12 cellular contexts compared by ENCODE assay signal in genomic region chr2:101998556-101999121, GRCh38. TPM values are rescaled to one million over a fixed set of nuclear protein-coding genes. Genes with fewer than 3 reads are reported as not detected.
DNase-seq lines count a peak whose midpoint lies in the region; ATAC-seq and TF ChIP-seq lines count a peak whose summit lies in the region.
"Had no signal": no experiment of that assay in that cellular context is flagged by ENCODE, and none has a peak within 500 bp of the region (broad histone marks: within the 10 kb centered on the region; RNA-seq: fewer than 3 reads in every experiment).

No MANE protein-coding gene starts in this region.

- H3K36me3 ChIP-seq in OCI-LY3 (replicated peaks; ENCODE audit: low read depth, low read length) (no peaks in the 10 kb centered on the region), endodermal cell (ENCODE audit: control insufficient read depth, insufficient read depth, low read length) (no peaks in the 10 kb centered on the region)
- H3K36me3 ChIP-seq: BE2C had no signal

- H3K9ac ChIP-seq in OCI-LY3 (ENCODE audit: low read length), result peak overlapping the region; percentile 45
- H3K9ac ChIP-seq in endodermal cell (ENCODE audit: extremely low read depth, low read length, poor library complexity, severe bottlenecking), result no peak overlapping the region

- intact Hi-C loops in dorsolateral prefrontal cortex (cut with DNase I), result no loop called here

- no peaks in the 10 kb centered on the region for H3K9me3 Mint-ChIP-seq in endodermal cell
- H3K9me3 Mint-ChIP-seq in T-cell, result no peaks in the 10 kb centered on the region
- H3K9me3 Mint-ChIP-seq: neural crest cell had no signal

- no peak overlapping the region for H3K27ac Mint-ChIP-seq in endodermal cell
- no peak overlapping the region for H3K27ac Mint-ChIP-seq in T-cell

- H4K20me1 ChIP-seq in OCI-LY3 (ENCODE audit: insufficient read depth, low read length), result no peaks in the 10 kb centered on the region

- H3K36me3 Mint-ChIP-seq in endodermal cell (ENCODE audit: low read depth) (no peaks in the 10 kb centered on the region), T-cell (no peaks in the 10 kb centered on the region)

- 0 out of 2 replicates have a peak overlapping the region, but pooled peaks have one; percentile 32 for H2AFZ ChIP-seq in OCI-LY3 (ENCODE audit: low read depth, low read length)

- H3K4me3 ChIP-seq in OCI-LY3 (ENCODE audit: low read length) (peak overlapping the region; percentile 54), endodermal cell (ENCODE audit: low read length) (no peak overlapping the region), dorsolateral prefrontal cortex (no peak overlapping the region)

- TF ChIP-seq CTCF in OCI-LY3 (IDR thresholded peaks at IDR 0.05; ENCODE audit: low read depth, low read length), result peak; percentile 49
- TF ChIP-seq CTCF in endodermal cell (conservative IDR thresholded peaks at IDR 0.05), result peak; percentile 42
- no peak for TF ChIP-seq CTCF in dorsolateral prefrontal cortex (IDR thresholded peaks at IDR 0.05 in 54 of 56, conservative IDR thresholded peaks at IDR 0.05 in 2 of 56; ENCODE audit: low read depth in 1 of 56, partially characterized antibody in 56 of 56)
- no peak for TF ChIP-seq CTCF in GM10266 (IDR thresholded peaks at IDR 0.05; ENCODE audit: control insufficient read depth, insufficient read depth, low read depth, missing control alignments)

- no peak for ATAC-seq in T-cell (replicated peaks in 1 of 4)

- H3K27ac ChIP-seq in OCI-LY3 (ENCODE audit: low read length) (peak overlapping the region; percentile 59), endodermal cell (ENCODE audit: low read depth, low read length) (no peak overlapping the region), dorsolateral prefrontal cortex (no peak overlapping the region)

- DNase-seq in stimulated activated CD4-positive, alpha-beta T cell treated with anti-CD3 and anti-CD28 coated beads, Interleukin-15, amount 100 ng/mL, for 24 hours, result peak; percentile 67
- no peak for DNase-seq in stimulated activated CD4-positive, alpha-beta T cell treated with anti-CD3 and anti-CD28 coated beads, Interleukin-4, amount 100 ng/mL, for 1 hour
- DNase-seq in endodermal cell (no peak), dorsolateral prefrontal cortex (no peak), T-cell (no peak), H4 (ENCODE audit: low spot score) (no peak), GM10266 (ENCODE audit: extremely low spot score) (no peak)
- DNase-seq: BE2C, Kasumi-1, NCI-H524 had no signal

- POLR2A ChIA-PET in T-cell (lab: Charles Lee), result no interaction called here

- H3K4me2 ChIP-seq in OCI-LY3 (ENCODE audit: low read length), result peak overlapping the region; percentile 71

- H3K4me1 Mint-ChIP-seq in endodermal cell (peaks cover 2% of the 10 kb centered on the region), T-cell (no peaks in the 10 kb centered on the region)
- H3K4me1 Mint-ChIP-seq: neural crest cell had no signal

- peaks cover 11% of the 10 kb centered on the region for H3K79me2 ChIP-seq in OCI-LY3 (ENCODE audit: low read length)

- WGBS in endodermal cell (ENCODE audit: insufficient coverage in 1 of 2, insufficient read length in 1 of 2), 2 experiments, result 83 to 94% methylated on average over 2 to 3 of the region's 3 CpGs

- H3K27me3 Mint-ChIP-seq in endodermal cell (ENCODE audit: insufficient read depth) (no peaks in the 10 kb centered on the region), T-cell (peaks cover 0 to 17% of the 10 kb centered on the region in 2 donors)

- peaks cover 48% of the 10 kb centered on the region for H3K4me1 ChIP-seq in OCI-LY3 (ENCODE audit: low read length)
- H3K4me1 ChIP-seq in endodermal cell (ENCODE audit: control insufficient read depth, insufficient read depth, low read length), result no peaks in the 10 kb centered on the region
- H3K4me1 ChIP-seq: BE2C had no signal

- H3K27me3 ChIP-seq in OCI-LY3 (ENCODE audit: low read depth, low read length), result no peaks in the 10 kb centered on the region
- H3K27me3 ChIP-seq in endodermal cell (ENCODE audit: control insufficient read depth, insufficient read depth, low read length, poor library complexity, severe bottlenecking), result no peaks in the 10 kb centered on the region
- peaks cover 0 to 11% (median 0%) of the 10 kb centered on the region in 45 donors for H3K27me3 ChIP-seq in dorsolateral prefrontal cortex
- H3K27me3 ChIP-seq: BE2C had no signal

- H3K9me3 ChIP-seq in OCI-LY3 (ENCODE audit: insufficient read depth, low read length) (no peaks in the 10 kb centered on the region), endodermal cell (ENCODE audit: control insufficient read depth, low read length) (no peaks in the 10 kb centered on the region)
- H3K9me3 ChIP-seq: BE2C had no signal

- CTCF ChIA-PET in T-cell (lab: Charles Lee), result interaction anchor here in 1 of 2 donors (1.1 kb wide), 1 partner anchor 242 kb away, joined by 4 read pairs; no protein-coding TSS in a partner anchor

- no peak overlapping the region for H3K4me3 Mint-ChIP-seq in endodermal cell
- no peak overlapping the region for H3K4me3 Mint-ChIP-seq in T-cell
- H3K4me3 Mint-ChIP-seq: neural crest cell had no signal

RNA-seq across cellular contexts. Expression of gene IL1R2, which starts 6.9 kb away (rescaled TPM):
- total RNA-seq in endodermal cell (under 1 TPM in 1 of 2 donors, not detected in 1; 0.73 TPM), dorsolateral prefrontal cortex (10 to 100 TPM in 6 of 120 experiments, 1 to 10 TPM in 68, under 1 TPM in 15, not detected in 31; 0.43 to 29.0 (median 2.2) TPM), T-cell (under 1 TPM in 3 of 5 donors, not detected in 2; 0.25 to 0.59 (median 0.44) TPM)
- not detected for polyA plus RNA-seq in endodermal cell (2013, experiment 1 of 2)
- not detected for polyA plus RNA-seq in endodermal cell (2013, experiment 2 of 2)
- 0.70 and 3.3 TPM in 2 replicates for total RNA-seq in H4 (2014; rRNA removed; shearing (Covaris generic))
- total RNA-seq: neural crest cell had no signal

Comparison
In these comparisons a context has a peak if more than half of its experiments do, and no peak if none do; other contexts are left out.
1. CTCF ChIP-seq: peak in OCI-LY3 (single experiment) and endodermal cell (single experiment); none in dorsolateral prefrontal cortex (0 of 56) and GM10266 (single experiment).